Comparison of ENCODE assay signal across 21 cellular contexts in genomic region chr4:150683775-150684350, GRCh38.
DNase-seq lines count a peak whose midpoint lies in the region; ATAC-seq and TF ChIP-seq lines count a peak whose summit lies in the region.
"Had no signal": no experiment of that assay in that cellular context is flagged by ENCODE, and none has a peak within 500 bp of the region (broad histone marks: within the 10 kb centered on the region; RNA-seq: fewer than 3 reads in every experiment).

No MANE protein-coding gene starts in this region.

- no peak overlapping the region for H3K4me3 Mint-ChIP-seq in mesothelial cell of epicardium
- H3K4me3 Mint-ChIP-seq: B cell; CD4-positive, alpha-beta T cell had no signal

- TF ChIP-seq CTCF in SK-N-SH (IDR thresholded peaks at IDR 0.05) (no peak), SU-DHL-6 (IDR thresholded peaks at IDR 0.05; ENCODE audit: insufficient read depth, low read length, poor library complexity, severe bottlenecking) (no peak), mesothelial cell of epicardium (IDR thresholded peaks at IDR 0.05; ENCODE audit: unreplicated experiment) (no peak), GM20000 (IDR thresholded peaks at IDR 0.05; ENCODE audit: extremely low read depth, missing control alignments) (no peak)

- H3K4me3 ChIP-seq in SK-N-SH (ENCODE audit: low read depth in 2 of 2, low read length in 1 of 2) (no peak overlapping the region), SU-DHL-6 (ENCODE audit: insufficient read depth, low read length, poor library complexity, severe bottlenecking) (peak overlapping the region; percentile 37)
- H3K4me3 ChIP-seq: K562, Peyer's patch had no signal

- H3K27me3 ChIP-seq in SK-N-SH (ENCODE audit: insufficient read depth) (no peaks in the 10 kb centered on the region), SU-DHL-6 (ENCODE audit: low read length) (no peaks in the 10 kb centered on the region)
- H3K27me3 ChIP-seq: Peyer's patch had no signal

- H3K9me2 ChIP-seq in SK-N-SH (0 out of 2 replicates have a peak, but pooled peaks cover 6% of the 10 kb centered on the region), SU-DHL-6 (replicated peaks; ENCODE audit: insufficient read depth, low read length) (no peaks in the 10 kb centered on the region)

- H3F3A ChIP-seq in SK-N-SH (replicated peaks; ENCODE audit: insufficient read depth) = peaks cover 5% of the 10 kb centered on the region
- H3F3A ChIP-seq in SU-DHL-6 (ENCODE audit: insufficient read depth) = peaks cover 33% of the 10 kb centered on the region

- H3K4me1 ChIP-seq in SK-N-SH (ENCODE audit: control insufficient read depth in 1 of 2, insufficient read depth in 2 of 2, low read depth in 1 of 2, low read length in 1 of 2) = peaks cover 0 to 2% of the 10 kb centered on the region in 2 experiments; a peak in 2 of 4 replicates

- H3K4me1 Mint-ChIP-seq in mesothelial cell of epicardium = peaks cover 50% of the 10 kb centered on the region

- DNase-seq in SK-N-SH (no peak), mesothelial cell of epicardium (ENCODE audit: low spot score in 2 of 2, unreplicated experiment in 2 of 2) (no peak), cardiac septum (ENCODE audit: low spot score) (no peak), GM20000 (ENCODE audit: low spot score) (no peak), NCI-H82 (lab: John Stamatoyannopoulos, UW) (no peak), NCI-H1930 (lab: John Stamatoyannopoulos, UW) (no peak)
- DNase-seq: CD4-positive, alpha-beta T cell; DMS79; MV-4-11; NCI-H1417 treated with DMSO at 0.1 percent for 48 hours; NCI-H2029; NCI-H2171; NCI-H446 treated with DMSO at 0.1 percent for 48 hours; Peyer's patch; Right ventricle myocardium superior had no signal

- H3K79me2 ChIP-seq in SK-N-SH (ENCODE audit: insufficient read depth) (no peaks in the 10 kb centered on the region), SU-DHL-6 (ENCODE audit: insufficient read depth, low read length) (peaks cover 10% of the 10 kb centered on the region)

- TF ChIP-seq EP300 in SK-N-SH (IDR thresholded peaks at IDR 0.05; ENCODE audit: borderline replicate concordance in 1 of 2, low read depth in 1 of 2, low read length in 1 of 2) = no peak

- peak overlapping the region; percentile 73 for H3K27ac Mint-ChIP-seq in mesothelial cell of epicardium
- H3K27ac Mint-ChIP-seq: B cell; CD4-positive, alpha-beta T cell had no signal

- no peak for TF ChIP-seq RAD21 in SK-N-SH (IDR thresholded peaks at IDR 0.05; ENCODE audit: low read length)

- H3K27ac ChIP-seq in SK-N-SH (ENCODE audit: low read depth in 2 of 2, low read length in 1 of 2) (no peak overlapping the region), SU-DHL-6 (ENCODE audit: low read depth, low read length) (peak overlapping the region; percentile 91)
- H3K27ac ChIP-seq: 22Rv1, Peyer's patch had no signal

- ATAC-seq in SK-N-SH treated with all-trans-retinoic acid at 6 μM for 48 hours = no peak
- ATAC-seq: HCT116, K562 had no signal

- no peaks in the 10 kb centered on the region for H3K27me3 Mint-ChIP-seq in mesothelial cell of epicardium (ENCODE audit: low read depth)
- H3K27me3 Mint-ChIP-seq: B cell; CD4-positive, alpha-beta T cell had no signal

- H3K9ac ChIP-seq in SK-N-SH (no peak overlapping the region), SU-DHL-6 (ENCODE audit: low read length) (peak overlapping the region; percentile 31)

- CTCF ChIA-PET in SK-N-SH (lab: Yijun Ruan, JAX) = no interaction called here

- peaks cover 11% of the 10 kb centered on the region for H3K9me3 Mint-ChIP-seq in mesothelial cell of epicardium
- H3K9me3 Mint-ChIP-seq: CD4-positive, alpha-beta T cell had no signal

- intact Hi-C loops in cardiac septum (cut with DNase I) = no loop called here

- H2AFZ ChIP-seq in SK-N-SH (ENCODE audit: low read depth) = no peak overlapping the region
- H2AFZ ChIP-seq in SU-DHL-6 (ENCODE audit: low read depth, low read length, severe bottlenecking) = peak overlapping the region; percentile 38

- no peaks in the 10 kb centered on the region for H4K20me1 ChIP-seq in SK-N-SH (ENCODE audit: insufficient read depth)
- no peaks in the 10 kb centered on the region for H4K20me1 ChIP-seq in SU-DHL-6 (ENCODE audit: low read depth, low read length)

- H3K36me3 Mint-ChIP-seq in mesothelial cell of epicardium = peaks cover 16% of the 10 kb centered on the region

- H3K36me3 ChIP-seq in SK-N-SH (replicated peaks in 1 of 2; ENCODE audit: control insufficient read depth in 1 of 2, insufficient read depth in 2 of 2, low read length in 1 of 2) = no peaks in the 10 kb centered on the region
- H3K36me3 ChIP-seq in SU-DHL-6 (ENCODE audit: low read length) = peaks cover 5% of the 10 kb centered on the region; the same call in 1 of the 2 replicates
- H3K36me3 ChIP-seq: Peyer's patch had no signal

- 97% methylated on average over 2 of the region's 2 CpGs for WGBS in SK-N-SH (ENCODE audit: low lambda C conversion rate)

- H3K4me2 ChIP-seq in SK-N-SH = no peak overlapping the region
- H3K4me2 ChIP-seq in SU-DHL-6 (ENCODE audit: low read depth, low read length, poor library complexity, severe bottlenecking) = peak overlapping the region; percentile 80

- POLR2A ChIA-PET in SK-N-SH (lab: Yijun Ruan, JAX) = no interaction called here

- no peaks in the 10 kb centered on the region for H3K9me3 ChIP-seq in SK-N-SH
- no peaks in the 10 kb centered on the region for H3K9me3 ChIP-seq in SU-DHL-6 (ENCODE audit: insufficient read depth, low read length)
- H3K9me3 ChIP-seq: Peyer's patch had no signal

TF ChIP-seq in SK-N-SH treated with all-trans-retinoic acid at 6 μM for 48 hours, 23 proteins besides CTCF, POLR2A, EP300 and RAD21:
- no peak for TF ChIP-seq ZNF8 (CRISPR knock-in tag; IDR thresholded peaks at IDR 0.05)
- TF ChIP-seq BACH2 (CRISPR knock-in tag; IDR thresholded peaks at IDR 0.05; ENCODE audit: borderline replicate concordance) = no peak
- TF ChIP-seq CSDC2 (CRISPR knock-in tag; IDR thresholded peaks at IDR 0.05) = no peak
- TF ChIP-seq ISL1 (CRISPR knock-in tag; IDR thresholded peaks at IDR 0.05) = peak; percentile 30; the same call in 1 of the 2 replicates

TF ChIP-seq in SK-N-SH, 30 proteins besides CTCF, POLR2A, EP300 and RAD21:
- no peak for TF ChIP-seq GABPA (IDR thresholded peaks at IDR 0.05; ENCODE audit: low read depth)
- no peak for TF ChIP-seq RFX5 (IDR thresholded peaks at IDR 0.05; ENCODE audit: low read length)
- TF ChIP-seq USF2 (IDR thresholded peaks at IDR 0.05; ENCODE audit: borderline replicate concordance, low read depth, low read length) = no peak
- no peak for TF ChIP-seq MXI1 (IDR thresholded peaks at IDR 0.05; ENCODE audit: low read depth, low read length)
- TF ChIP-seq SMC3 (IDR thresholded peaks at IDR 0.05; ENCODE audit: low read depth, low read length) = no peak
- TF ChIP-seq RXRA (IDR thresholded peaks at IDR 0.05; ENCODE audit: borderline replicate concordance, low read depth) = no peak
- TF ChIP-seq ZBTB33 (IDR thresholded peaks at IDR 0.05; ENCODE audit: borderline replicate concordance, low read depth) = no peak
- TF ChIP-seq FOXJ3 (CRISPR knock-in tag; IDR thresholded peaks at IDR 0.05) = no peak
- TF ChIP-seq POLR2AphosphoS5 (IDR thresholded peaks at IDR 0.05; ENCODE audit: low read depth, low read length) = no peak
